ENCODE assay signal across 23 cellular contexts in the genomic region with DNA sequence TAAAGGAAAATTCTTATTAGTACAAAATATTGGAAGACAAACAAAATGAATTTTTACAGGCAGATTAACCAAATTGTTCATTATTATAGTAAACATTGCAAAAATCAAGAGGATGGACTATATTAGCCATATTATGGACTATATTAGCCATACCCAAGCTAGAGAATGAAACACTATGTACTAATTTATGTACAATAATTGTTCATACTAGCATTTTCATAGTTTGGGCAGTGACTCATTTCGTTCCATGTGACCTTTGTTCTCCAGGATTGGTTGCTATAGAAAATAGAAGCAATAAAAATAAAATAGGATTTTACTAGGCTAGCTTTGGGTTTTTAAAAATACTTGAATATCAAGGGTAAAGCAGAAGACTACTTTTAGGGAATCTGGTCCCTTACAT.
DNase-seq lines count a peak whose midpoint lies in the region; ATAC-seq lines count a peak whose summit lies in the region.
"Had no signal": no experiment of that assay in that cellular context is flagged by ENCODE, and none has a peak within 500 bp of the region (broad histone marks: within the 10 kb centered on the region; RNA-seq: fewer than 3 reads in every experiment).

No MANE protein-coding gene starts in this region.

- ATAC-seq in GM19035 (IDR thresholded peaks at IDR 0.05; ENCODE audit: unreplicated experiment) (peak; percentile 75), HG02973 (IDR thresholded peaks at IDR 0.05; ENCODE audit: unreplicated experiment) (peak; percentile 72), HG03095 (IDR thresholded peaks at IDR 0.05; ENCODE audit: unreplicated experiment) (no peak)
- ATAC-seq in activated T-helper 17 cell treated with anti-CD3 and anti-CD28 coated beads, Interleukin-2, amount 50 U/mL, for 72 hours (replicated peaks): peak; percentile 78
- ATAC-seq: left ventricle myocardium superior; naive thymus-derived CD4-positive, alpha-beta T cell; T-cell had no signal

- intact Hi-C loops in activated T-helper 2 cell treated with anti-CD3 and anti-CD28 coated beads, Interferon-gamma antibody, Interleukin-2, Interleukin-4, amounts not matched to agents 10 μg/mL and 5 μg/mL and 100 μg/mL, durations not matched to agents 14 hours and 24 hours and 36 hours (cut with micrococcal nuclease): no loop called here

- no peak overlapping the region for H3K4me3 ChIP-seq in ACC112 (ENCODE audit: low read depth, low read length)
- H3K4me3 ChIP-seq: thoracic aorta had no signal

- peak overlapping the region; percentile 2; the same call in 1 of the 2 replicates for H3K27ac ChIP-seq in ACC112 (ENCODE audit: low read depth, low read length)
- H3K27ac ChIP-seq: KMS-11, thoracic aorta had no signal

- H3K36me3 Mint-ChIP-seq in activated T-helper 17 cell treated with anti-CD3 and anti-CD28 coated beads, Interleukin-2, amount 50 U/mL, for 72 hours (ENCODE audit: low read depth): no peaks in the 10 kb centered on the region
- peaks cover 3% of the 10 kb centered on the region for H3K36me3 Mint-ChIP-seq in activated T-helper 2 cell treated with anti-CD3 and anti-CD28 coated beads, Interferon-gamma antibody, Interleukin-2, Interleukin-4, amounts not matched to agents 10 μg/mL and 5 μg/mL and 100 μg/mL, durations not matched to agents 14 hours and 24 hours and 36 hours (ENCODE audit: low read depth)
- H3K36me3 Mint-ChIP-seq: activated naive CD8-positive, alpha-beta T cell; CD14-positive monocyte; naive thymus-derived CD4-positive, alpha-beta T cell; T-cell had no signal

- no peaks in the 10 kb centered on the region for H3K79me2 ChIP-seq in ACC112 (ENCODE audit: control insufficient read depth, insufficient read depth, low read length, unreplicated experiment)

- H3K36me3 ChIP-seq in ACC112 (ENCODE audit: insufficient read depth, low read length): no peaks in the 10 kb centered on the region
- H3K36me3 ChIP-seq: thoracic aorta had no signal

- H3K27me3 Mint-ChIP-seq in activated T-helper 17 cell treated with anti-CD3 and anti-CD28 coated beads, Interleukin-2, amount 50 U/mL, for 72 hours: no peaks in the 10 kb centered on the region
- no peaks in the 10 kb centered on the region for H3K27me3 Mint-ChIP-seq in activated T-helper 2 cell treated with anti-CD3 and anti-CD28 coated beads, Interferon-gamma antibody, Interleukin-2, Interleukin-4, amounts not matched to agents 10 μg/mL and 5 μg/mL and 100 μg/mL, durations not matched to agents 14 hours and 24 hours and 36 hours (ENCODE audit: low read depth)
- H3K27me3 Mint-ChIP-seq: activated naive CD8-positive, alpha-beta T cell; naive thymus-derived CD4-positive, alpha-beta T cell; stimulated activated naive B cell treated with anti-CD40 and anti-IgM and Interleukin-4, amounts not matched to agents 10 μg/mL and 1 μg/mL and 100 μg/mL, for 72 hours; T-cell had no signal

- H2AFZ ChIP-seq in ACC112 (ENCODE audit: low read length, unreplicated experiment): peak overlapping the region; percentile 14

- DNase-seq in DMS114 treated with DMSO at 0.1 percent for 48 hours (lab: John Stamatoyannopoulos, UW; ENCODE audit: unreplicated experiment) (no peak), RPMI8226 (no peak)
- DNase-seq in activated T-helper 2 cell treated with anti-CD3 and anti-CD28 coated beads, Interferon-gamma antibody, Interleukin-2, Interleukin-4, amounts not matched to agents 10 μg/mL and 5 μg/mL and 100 μg/mL, durations not matched to agents 14 hours and 24 hours and 36 hours (ENCODE audit: low spot score): no peak
- DNase-seq: caudate nucleus; dermis blood vessel endothelial cell; H9; left ventricle myocardium superior; naive thymus-derived CD4-positive, alpha-beta T cell; NCI-H2171; NCI-H510A treated with DMSO at 0.1 percent for 48 hours; occipital lobe; stimulated activated naive B cell treated with anti-CD40 and anti-IgM and Interleukin-4, amounts not matched to agents 10 μg/mL and 1 μg/mL and 100 μg/mL, for 72 hours; T-cell had no signal

- H3K9me3 Mint-ChIP-seq in activated T-helper 17 cell treated with anti-CD3 and anti-CD28 coated beads, Interleukin-2, amount 50 U/mL, for 72 hours: no peaks in the 10 kb centered on the region
- H3K9me3 Mint-ChIP-seq in activated T-helper 2 cell treated with anti-CD3 and anti-CD28 coated beads, Interferon-gamma antibody, Interleukin-2, Interleukin-4, amounts not matched to agents 10 μg/mL and 5 μg/mL and 100 μg/mL, durations not matched to agents 14 hours and 24 hours and 36 hours: no peaks in the 10 kb centered on the region
- H3K9me3 Mint-ChIP-seq: H9; stimulated activated naive B cell treated with anti-CD40 and anti-IgM and Interleukin-4, amounts not matched to agents 10 μg/mL and 1 μg/mL and 100 μg/mL, for 72 hours; T-cell had no signal

- H3K4me3 Mint-ChIP-seq in activated T-helper 17 cell treated with anti-CD3 and anti-CD28 coated beads, Interleukin-2, amount 50 U/mL, for 72 hours: no peak overlapping the region
- H3K4me3 Mint-ChIP-seq in activated T-helper 2 cell treated with anti-CD3 and anti-CD28 coated beads, Interferon-gamma antibody, Interleukin-2, Interleukin-4, amounts not matched to agents 10 μg/mL and 5 μg/mL and 100 μg/mL, durations not matched to agents 14 hours and 24 hours and 36 hours (ENCODE audit: low read depth): no peak overlapping the region
- H3K4me3 Mint-ChIP-seq: activated naive CD8-positive, alpha-beta T cell; activated T-helper 1 cell treated with anti-CD3 and anti-CD28 coated beads, Interleukin-12 subunit alpha, Interleukin-12 subunit beta, Interleukin-2, Interleukin-4 antibody, amounts not matched to agents 30 ng/mL and 10 ng/mL and 1 ng/mL, durations not matched to agents 14 hours and 24 hours and 36 hours; CD14-positive monocyte; H9; naive thymus-derived CD4-positive, alpha-beta T cell; stimulated activated naive B cell treated with anti-CD40 and anti-IgM and Interleukin-4, amounts not matched to agents 10 μg/mL and 1 μg/mL and 100 μg/mL, for 72 hours; T-cell had no signal

- H3K27me3 ChIP-seq in ACC112 (ENCODE audit: insufficient read depth, low read length): no peaks in the 10 kb centered on the region

- no peaks in the 10 kb centered on the region for H3K4me1 Mint-ChIP-seq in activated T-helper 17 cell treated with anti-CD3 and anti-CD28 coated beads, Interleukin-2, amount 50 U/mL, for 72 hours
- peaks cover 43% of the 10 kb centered on the region for H3K4me1 Mint-ChIP-seq in activated T-helper 2 cell treated with anti-CD3 and anti-CD28 coated beads, Interferon-gamma antibody, Interleukin-2, Interleukin-4, amounts not matched to agents 10 μg/mL and 5 μg/mL and 100 μg/mL, durations not matched to agents 14 hours and 24 hours and 36 hours (ENCODE audit: low read depth)
- H3K4me1 Mint-ChIP-seq: CD14-positive monocyte, T-cell had no signal

- peak overlapping the region; percentile 69 for H3K27ac Mint-ChIP-seq in activated T-helper 17 cell treated with anti-CD3 and anti-CD28 coated beads, Interleukin-2, amount 50 U/mL, for 72 hours
- no peak overlapping the region for H3K27ac Mint-ChIP-seq in activated T-helper 2 cell treated with anti-CD3 and anti-CD28 coated beads, Interferon-gamma antibody, Interleukin-2, Interleukin-4, amounts not matched to agents 10 μg/mL and 5 μg/mL and 100 μg/mL, durations not matched to agents 14 hours and 24 hours and 36 hours
- H3K27ac Mint-ChIP-seq: activated naive CD8-positive, alpha-beta T cell; activated T-helper 1 cell treated with anti-CD3 and anti-CD28 coated beads, Interleukin-12 subunit alpha, Interleukin-12 subunit beta, Interleukin-2, Interleukin-4 antibody, amounts not matched to agents 30 ng/mL and 10 ng/mL and 1 ng/mL, durations not matched to agents 14 hours and 24 hours and 36 hours; CD14-positive monocyte; H9; naive thymus-derived CD4-positive, alpha-beta T cell; stimulated activated naive B cell treated with anti-CD40 and anti-IgM and Interleukin-4, amounts not matched to agents 10 μg/mL and 1 μg/mL and 100 μg/mL, for 72 hours; T-cell had no signal

- peaks cover 6% of the 10 kb centered on the region for H3K4me1 ChIP-seq in ACC112 (ENCODE audit: control insufficient read depth, insufficient read depth, low read length, unreplicated experiment)
